Comparison of ENCODE assay signal across 16 cellular contexts in genomic region chr10:1202343-1202742, GRCh38.
"Had no signal": no experiment of that assay in that cellular context is flagged by ENCODE, and none has a peak within 500 bp of the region (broad histone marks: within the 10 kb centered on the region; RNA-seq: fewer than 3 reads in every experiment).

No MANE protein-coding gene starts in this region.

- H3K4me3 Mint-ChIP-seq: activated CD4-positive, alpha-beta T cell treated with anti-CD3 and anti-CD28 coated beads, Interleukin-2, amount 10 ng/mL, durations not matched to agents 7 days and 5 days; dendritic cell treated with granulocyte-macrophage colony-stimulating factor and Interleukin-4, amounts not matched to agents 40 ng/mL and 50 ng/mL, for 4 days; neural crest cell had no signal

- H3K9me3 Mint-ChIP-seq: activated CD4-positive, alpha-beta T cell treated with anti-CD3 and anti-CD28 coated beads, Interleukin-2, amount 10 ng/mL, durations not matched to agents 7 days and 5 days; activated naive CD4-positive, alpha-beta T cell treated with anti-CD3 and anti-CD28 coated beads, Interleukin-2, amount 50 U/mL, for 24 hours; dendritic cell treated with granulocyte-macrophage colony-stimulating factor and Interleukin-4, amounts not matched to agents 40 ng/mL and 50 ng/mL, for 4 days; neural crest cell had no signal

- H3K27ac Mint-ChIP-seq: activated CD4-positive, alpha-beta T cell treated with anti-CD3 and anti-CD28 coated beads, Interleukin-2, amount 10 ng/mL, durations not matched to agents 7 days and 5 days; activated naive CD4-positive, alpha-beta T cell treated with anti-CD3 and anti-CD28 coated beads, Interleukin-2, amount 50 U/mL, for 24 hours; dendritic cell treated with granulocyte-macrophage colony-stimulating factor and Interleukin-4, amounts not matched to agents 40 ng/mL and 50 ng/mL, for 4 days had no signal

- H3K27me3 Mint-ChIP-seq: activated naive CD4-positive, alpha-beta T cell treated with anti-CD3 and anti-CD28 coated beads, Interleukin-2, amount 50 U/mL, for 24 hours; dendritic cell treated with granulocyte-macrophage colony-stimulating factor and Interleukin-4, amounts not matched to agents 40 ng/mL and 50 ng/mL, for 4 days had no signal

- H3K36me3 Mint-ChIP-seq: activated naive CD4-positive, alpha-beta T cell treated with anti-CD3 and anti-CD28 coated beads, Interleukin-2, amount 50 U/mL, for 24 hours had no signal

- DNase-seq: activated CD4-positive, alpha-beta T cell treated with anti-CD3 and anti-CD28 coated beads, Interleukin-2, amount 10 ng/mL, durations not matched to agents 7 days and 5 days; activated effector memory CD4-positive, alpha-beta T cell treated with Interleukin-2 at 50 U/mL for 16 hours; activated T-cell treated with anti-CD3 and anti-CD28 coated beads, Interleukin-2, amount 50 U/mL, for 1 hour; body of pancreas; mammary epithelial cell; ovary; stimulated activated CD4-positive, alpha-beta T cell treated with anti-CD3 and anti-CD28 coated beads, Interleukin-12 subunit alpha, Interleukin-12 subunit beta, amount 100 ng/mL, for 4 hours; stimulated activated CD4-positive, alpha-beta T cell treated with anti-CD3 and anti-CD28 coated beads, Interleukin-2, amount 100 ng/mL, for 24 hours; T-helper 9 cell; tibial artery had no signal

- H3K4me3 ChIP-seq: adrenal gland, body of pancreas, heart left ventricle, ovary, SK-N-MC, tibial artery had no signal

- H3K4me1 Mint-ChIP-seq: activated CD4-positive, alpha-beta T cell treated with anti-CD3 and anti-CD28 coated beads, Interleukin-2, amount 10 ng/mL, durations not matched to agents 7 days and 5 days; activated naive CD4-positive, alpha-beta T cell treated with anti-CD3 and anti-CD28 coated beads, Interleukin-2, amount 50 U/mL, for 24 hours had no signal
